30 cellular contexts compared by ENCODE assay signal in the genomic region with DNA sequence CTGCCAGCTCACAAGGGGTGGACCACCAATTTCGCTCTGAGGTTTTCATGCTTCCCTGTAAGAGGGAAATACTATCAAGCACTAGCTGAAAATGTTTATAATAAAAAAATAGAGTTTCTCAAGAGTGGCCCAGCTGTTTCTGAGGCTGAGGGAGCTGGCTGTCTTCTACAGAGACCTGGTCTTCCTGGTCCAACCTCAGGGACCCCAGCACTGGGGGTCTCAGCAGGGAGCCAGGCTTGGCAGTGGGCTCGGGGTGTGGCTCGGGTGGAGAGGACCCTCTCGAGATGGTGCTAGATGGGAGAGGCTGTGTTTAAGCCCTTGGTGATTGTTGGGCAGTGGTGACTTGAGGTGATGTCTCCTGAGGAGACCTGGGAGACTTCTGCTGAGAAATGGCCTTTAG.
"Had no signal": no experiment of that assay in that cellular context is flagged by ENCODE, and none has a peak within 500 bp of the region (broad histone marks: within the 10 kb centered on the region; RNA-seq: fewer than 3 reads in every experiment).

No MANE protein-coding gene starts in this region.

- H3K9me3 ChIP-seq: adrenal gland had no signal

- H3K4me1 ChIP-seq: adrenal gland, body of pancreas had no signal

- H3K36me3 ChIP-seq: adrenal gland had no signal

- H3K27ac Mint-ChIP-seq: activated CD4-positive, alpha-beta memory T cell treated with anti-CD3 and anti-CD28 coated beads for 36 hours; activated CD4-positive, alpha-beta T cell treated with anti-CD3 and anti-CD28 coated beads for 36 hours; activated CD4-positive, alpha-beta T cell treated with anti-CD3 and anti-CD28 coated beads, Interleukin-2, amount 10 ng/mL, durations not matched to agents 24 days and 14 days; activated CD8-positive, alpha-beta memory T cell treated with anti-CD3 and anti-CD28 coated beads, Interleukin-2, amount 10 ng/mL, durations not matched to agents 7 days and 5 days; activated CD8-positive, alpha-beta T cell treated with anti-CD3 and anti-CD28 coated beads, Interleukin-2, amount 10 ng/mL, durations not matched to agents 7 days and 5 days; activated naive CD4-positive, alpha-beta T cell treated with anti-CD3 and anti-CD28 coated beads for 36 hours; activated naive CD4-positive, alpha-beta T cell treated with anti-CD3 and anti-CD28 coated beads, Interleukin-2, amount 50 U/mL, for 24 hours; activated naive CD8-positive, alpha-beta T cell treated with anti-CD3 and anti-CD28 coated beads for 36 hours; activated naive CD8-positive, alpha-beta T cell treated with anti-CD3 and anti-CD28 coated beads, Interleukin-2, amount 50 U/mL, for 24 hours; activated T-helper 1 cell treated with anti-CD3 and anti-CD28 coated beads, Interleukin-12 subunit alpha, Interleukin-12 subunit beta, Interleukin-2, Interleukin-4 antibody, amounts not matched to agents 30 ng/mL and 10 ng/mL and 1 ng/mL, durations not matched to agents 14 hours and 24 hours and 36 hours; activated T-helper 2 cell treated with anti-CD3 and anti-CD28 coated beads, Interferon-gamma antibody, Interleukin-2, Interleukin-4, amounts not matched to agents 10 μg/mL and 5 μg/mL and 100 μg/mL, durations not matched to agents 14 hours and 24 hours and 36 hours; dendritic cell treated with granulocyte-macrophage colony-stimulating factor and Interleukin-4, amounts not matched to agents 40 ng/mL and 50 ng/mL, for 4 days; endodermal cell had no signal

- H3K27ac ChIP-seq: adrenal gland, body of pancreas, coronary artery, dorsolateral prefrontal cortex had no signal

- H3K27me3 ChIP-seq: adrenal gland, body of pancreas had no signal

- DNase-seq: activated CD4-positive, alpha-beta memory T cell treated with anti-CD3 and anti-CD28 coated beads for 36 hours; activated CD4-positive, alpha-beta T cell treated with anti-CD3 and anti-CD28 coated beads for 36 hours; activated CD4-positive, alpha-beta T cell treated with anti-CD3 and anti-CD28 coated beads, Interleukin-2, amount 10 ng/mL, durations not matched to agents 24 days and 14 days; activated CD4-positive, CD25-positive, alpha-beta regulatory T cell; activated CD4-positive, CD25-positive, alpha-beta regulatory T cell treated with anti-CD3 and anti-CD28 coated beads, Interleukin-2, amount 50 U/mL, for 72 hours; activated CD8-positive, alpha-beta memory T cell treated with anti-CD3 and anti-CD28 coated beads, Interleukin-2, amount 10 ng/mL, durations not matched to agents 7 days and 5 days; activated CD8-positive, alpha-beta memory T cell treated with anti-CD3 and anti-CD28 coated beads, Interleukin-2, amount 50 U/mL, for 4 hours; activated CD8-positive, alpha-beta T cell treated with anti-CD3 and anti-CD28 coated beads, Interleukin-2, amount 10 ng/mL, durations not matched to agents 7 days and 5 days; activated effector memory CD4-positive, alpha-beta T cell treated with anti-CD3 and anti-CD28 coated beads, Interleukin-2, amount 50 U/mL, for 16 hours; activated naive CD4-positive, alpha-beta T cell treated with anti-CD3 and anti-CD28 coated beads for 36 hours; activated naive CD8-positive, alpha-beta T cell treated with anti-CD3 and anti-CD28 coated beads for 36 hours; activated naive CD8-positive, alpha-beta T cell treated with anti-CD3 and anti-CD28 coated beads, Interleukin-2, amount 50 U/mL, for 24 hours; activated T-cell treated with anti-CD3 and anti-CD28 coated beads, Interleukin-2, amount 50 U/mL, for 1 hour; activated T-cell treated with anti-CD3 and anti-CD28 coated beads, Interleukin-2, amount 50 U/mL, for 48 hours; adrenal gland; amygdala; central memory CD4-positive, alpha-beta T cell; cerebellar nuclear complex; dorsolateral prefrontal cortex; effector memory CD4-positive, alpha-beta T cell; endodermal cell; foreskin fibroblast; T-helper 2 cell had no signal

- H3K4me1 Mint-ChIP-seq: activated CD4-positive, alpha-beta T cell treated with anti-CD3 and anti-CD28 coated beads for 36 hours; activated CD4-positive, alpha-beta T cell treated with anti-CD3 and anti-CD28 coated beads, Interleukin-2, amount 10 ng/mL, durations not matched to agents 24 days and 14 days; activated CD8-positive, alpha-beta memory T cell treated with anti-CD3 and anti-CD28 coated beads, Interleukin-2, amount 10 ng/mL, durations not matched to agents 7 days and 5 days; activated naive CD4-positive, alpha-beta T cell treated with anti-CD3 and anti-CD28 coated beads, Interleukin-2, amount 50 U/mL, for 24 hours; activated naive CD8-positive, alpha-beta T cell treated with anti-CD3 and anti-CD28 coated beads for 36 hours; activated naive CD8-positive, alpha-beta T cell treated with anti-CD3 and anti-CD28 coated beads, Interleukin-2, amount 50 U/mL, for 24 hours; endodermal cell had no signal

- FAIRE-seq: frontal cortex had no signal

- H3K36me3 Mint-ChIP-seq: activated CD4-positive, alpha-beta memory T cell treated with anti-CD3 and anti-CD28 coated beads for 36 hours; activated CD8-positive, alpha-beta memory T cell treated with anti-CD3 and anti-CD28 coated beads, Interleukin-2, amount 10 ng/mL, durations not matched to agents 7 days and 5 days; activated naive CD4-positive, alpha-beta T cell treated with anti-CD3 and anti-CD28 coated beads, Interleukin-2, amount 50 U/mL, for 24 hours; activated naive CD8-positive, alpha-beta T cell treated with anti-CD3 and anti-CD28 coated beads for 36 hours had no signal

- H3K27me3 Mint-ChIP-seq: activated CD4-positive, alpha-beta T cell treated with anti-CD3 and anti-CD28 coated beads, Interleukin-2, amount 10 ng/mL, durations not matched to agents 24 days and 14 days; activated CD8-positive, alpha-beta memory T cell treated with anti-CD3 and anti-CD28 coated beads, Interleukin-2, amount 10 ng/mL, durations not matched to agents 7 days and 5 days; activated naive CD8-positive, alpha-beta T cell treated with anti-CD3 and anti-CD28 coated beads for 36 hours; dendritic cell treated with granulocyte-macrophage colony-stimulating factor and Interleukin-4, amounts not matched to agents 40 ng/mL and 50 ng/mL, for 4 days had no signal

- H3K9me3 Mint-ChIP-seq: activated naive CD4-positive, alpha-beta T cell treated with anti-CD3 and anti-CD28 coated beads, Interleukin-2, amount 50 U/mL, for 24 hours had no signal

- H3K4me3 Mint-ChIP-seq: activated CD4-positive, alpha-beta memory T cell treated with anti-CD3 and anti-CD28 coated beads for 36 hours; activated CD4-positive, alpha-beta T cell treated with anti-CD3 and anti-CD28 coated beads for 36 hours; activated CD4-positive, alpha-beta T cell treated with anti-CD3 and anti-CD28 coated beads, Interleukin-2, amount 10 ng/mL, durations not matched to agents 24 days and 14 days; activated CD8-positive, alpha-beta memory T cell treated with anti-CD3 and anti-CD28 coated beads, Interleukin-2, amount 10 ng/mL, durations not matched to agents 7 days and 5 days; activated CD8-positive, alpha-beta T cell treated with anti-CD3 and anti-CD28 coated beads, Interleukin-2, amount 10 ng/mL, durations not matched to agents 7 days and 5 days; activated naive CD4-positive, alpha-beta T cell treated with anti-CD3 and anti-CD28 coated beads for 36 hours; activated naive CD4-positive, alpha-beta T cell treated with anti-CD3 and anti-CD28 coated beads, Interleukin-2, amount 50 U/mL, for 24 hours; activated naive CD8-positive, alpha-beta T cell treated with anti-CD3 and anti-CD28 coated beads for 36 hours; activated naive CD8-positive, alpha-beta T cell treated with anti-CD3 and anti-CD28 coated beads, Interleukin-2, amount 50 U/mL, for 24 hours; activated T-helper 1 cell treated with anti-CD3 and anti-CD28 coated beads, Interleukin-12 subunit alpha, Interleukin-12 subunit beta, Interleukin-2, Interleukin-4 antibody, amounts not matched to agents 30 ng/mL and 10 ng/mL and 1 ng/mL, durations not matched to agents 14 hours and 24 hours and 36 hours; dendritic cell treated with granulocyte-macrophage colony-stimulating factor and Interleukin-4, amounts not matched to agents 40 ng/mL and 50 ng/mL, for 4 days; endodermal cell had no signal

- H3K4me3 ChIP-seq: adrenal gland, body of pancreas, coronary artery, dorsolateral prefrontal cortex had no signal
